Comparison of ENCODE assay signal across 8 cellular contexts in the genomic region with DNA sequence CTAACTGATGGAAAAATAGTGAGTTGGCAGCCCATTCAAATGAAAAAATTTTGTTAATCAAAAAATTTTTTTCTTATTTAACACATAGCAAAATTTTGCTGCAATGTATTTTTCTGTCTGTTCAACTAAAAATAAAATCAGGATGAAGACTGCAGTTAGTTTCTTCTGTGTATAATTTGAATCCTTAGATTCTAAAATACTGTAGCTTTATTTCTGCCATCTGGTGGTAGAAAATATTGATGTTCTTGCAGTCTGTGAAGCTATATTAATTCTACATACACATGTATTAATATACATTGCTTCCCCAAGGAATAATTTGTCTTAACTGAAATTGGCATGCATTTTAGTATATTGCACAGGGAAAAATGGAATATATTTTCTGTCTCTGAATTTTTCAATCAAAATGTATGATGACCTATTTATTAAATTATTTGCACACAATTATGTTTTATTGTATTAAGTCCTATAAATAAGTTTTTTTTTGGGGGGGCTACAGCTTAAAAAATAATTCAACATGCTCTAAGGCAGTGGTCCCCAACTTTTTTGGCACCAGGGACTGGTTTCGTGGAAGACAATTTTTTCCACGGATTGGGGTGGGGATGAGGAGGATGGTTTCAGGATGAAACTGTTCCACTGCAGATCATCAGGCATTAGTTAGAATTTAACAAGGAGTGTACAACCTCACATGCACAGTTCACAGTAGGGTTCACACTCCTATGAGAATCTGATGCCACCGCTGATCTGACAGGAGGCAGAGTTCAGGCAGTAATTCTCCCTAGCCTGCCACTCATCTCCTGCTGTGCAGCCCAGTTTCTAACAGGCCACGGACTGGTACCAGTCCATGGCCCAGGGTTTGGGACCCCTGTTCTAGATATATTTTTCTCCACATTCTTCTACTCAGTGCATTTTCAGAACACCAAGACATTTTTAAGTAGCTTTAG.
DNase-seq lines count a peak whose midpoint lies in the region; ATAC-seq, FAIRE-seq and TF ChIP-seq lines count a peak whose summit lies in the region.

No MANE protein-coding gene starts in this region.

- FAIRE-seq in G401.6 (lab: Jason Lieb, UNC): peak; percentile 93

- no peak overlapping the region for H3K4me2 ChIP-seq in osteoblast (ENCODE audit: insufficient read depth, low read length)

- peak; percentile 3 for DNase-seq in NCI-H2107 (lab: John Stamatoyannopoulos, UW)
- peak; percentile 78 for DNase-seq in choroid plexus epithelial cell (ENCODE audit: low read depth)
- DNase-seq in osteoblast (ENCODE audit: insufficient read length, low spot score, missing footprints): no peak

- H3K36me3 ChIP-seq in osteoblast (ENCODE audit: insufficient read depth, low read length): no peaks in the 10 kb centered on the region

- no peaks in the 10 kb centered on the region for H4K20me1 ChIP-seq in osteoblast (ENCODE audit: insufficient read depth, low read length)

- no peak overlapping the region for H2AFZ ChIP-seq in osteoblast (ENCODE audit: low read length)

- H3K4me3 ChIP-seq in choroid plexus epithelial cell (ENCODE audit: low read depth, low read length): no peak overlapping the region
- no peak overlapping the region for H3K4me3 ChIP-seq in osteoblast (ENCODE audit: insufficient read depth, low read length)

- H3K27ac ChIP-seq in osteoblast (ENCODE audit: low read depth, low read length): no peak overlapping the region

- no peak for ATAC-seq in GM21360 (IDR thresholded peaks at IDR 0.05; ENCODE audit: unreplicated experiment)
- ATAC-seq in GM18502 (IDR thresholded peaks at IDR 0.05; ENCODE audit: poor library complexity, unreplicated experiment): no peak
- no peak for ATAC-seq in activated CD4-positive, CD25-positive, alpha-beta regulatory T cell treated with anti-CD3 and anti-CD28 coated beads, Interleukin-2, amount 50 U/mL, for 24 hours
- no peak for ATAC-seq in GM18868 (IDR thresholded peaks at IDR 0.05; ENCODE audit: unreplicated experiment)

- no peaks in the 10 kb centered on the region for H3K79me2 ChIP-seq in osteoblast (ENCODE audit: insufficient read depth, low read length)

- no peaks in the 10 kb centered on the region for H3K9me3 ChIP-seq in osteoblast (ENCODE audit: low read depth, low read length)

- H3K4me1 ChIP-seq in osteoblast (ENCODE audit: insufficient read depth, low read length): no peaks in the 10 kb centered on the region

- H3K27me3 ChIP-seq in osteoblast (ENCODE audit: insufficient read depth, low read length): no peaks in the 10 kb centered on the region

- TF ChIP-seq CTCF in choroid plexus epithelial cell (conservative IDR thresholded peaks at IDR 0.05; ENCODE audit: low read depth, low read length): peak; percentile 49
- peak; percentile 55 for TF ChIP-seq CTCF in osteoblast (IDR thresholded peaks at IDR 0.05; ENCODE audit: extremely low read depth, low read depth, low read length)
